Comparison of ENCODE assay signal across 8 cellular contexts in the genomic region with DNA sequence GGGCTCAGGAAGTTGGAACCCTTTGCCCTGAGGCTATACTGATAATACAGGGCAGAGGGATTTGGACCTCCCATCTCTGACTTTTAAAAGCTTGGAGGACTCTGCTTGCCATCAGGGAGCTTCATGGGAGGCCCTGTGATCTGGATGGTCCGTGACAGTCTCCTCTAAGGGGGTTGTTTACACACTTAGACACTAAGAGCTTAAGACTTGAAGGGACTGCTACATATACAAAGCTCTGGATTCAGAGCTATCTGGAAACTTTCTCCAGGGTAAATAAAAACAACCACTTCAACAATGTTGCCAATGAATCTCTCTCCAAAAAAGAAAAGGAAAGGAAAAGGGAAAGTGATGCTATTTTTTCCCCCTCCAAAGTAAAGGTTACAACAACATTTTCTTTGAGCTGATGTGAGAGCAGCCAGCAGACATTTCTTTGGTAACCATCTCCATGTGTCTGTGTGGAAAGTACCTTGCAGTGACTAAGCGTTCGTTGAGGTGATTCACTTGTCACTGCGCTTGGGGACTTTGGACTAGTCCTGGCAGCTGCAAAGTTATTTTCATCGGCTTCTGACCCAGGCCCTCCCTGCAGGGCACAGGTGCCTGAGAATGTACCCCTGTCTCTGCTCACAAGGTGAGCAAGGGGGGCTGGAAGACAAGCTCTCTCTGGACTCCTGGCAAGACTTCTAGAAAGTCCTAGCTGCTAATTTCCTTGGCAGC.
DNase-seq lines count a peak whose midpoint lies in the region; ATAC-seq and TF ChIP-seq lines count a peak whose summit lies in the region.

No MANE protein-coding gene starts in this region.

- no TSS peak for BruUV-seq in MCF 10A (replicated peaks; lab: Mats Ljungman, UMichigan)

- no peak overlapping the region for H3K4me3 ChIP-seq in mucosa of stomach (ENCODE audit: low read length)

- H3K4me1 Mint-ChIP-seq in activated naive CD8-positive, alpha-beta T cell treated with anti-CD3 and anti-CD28 coated beads, Interleukin-2, amount 50 U/mL, for 24 hours = no peaks in the 10 kb centered on the region
- no peaks in the 10 kb centered on the region for H3K4me1 Mint-ChIP-seq in activated naive CD8-positive, alpha-beta T cell treated with anti-CD3 and anti-CD28 coated beads for 36 hours
- H3K4me1 Mint-ChIP-seq in MCF 10A (ENCODE audit: insufficient read depth, unreplicated experiment) = peaks cover 46% of the 10 kb centered on the region
- no peaks in the 10 kb centered on the region for H3K4me1 Mint-ChIP-seq in T-helper 2 cell treated with Interferon-gamma antibody and Interleukin-4, amounts not matched to agents 5 μg/mL and 100 μg/mL, for 36 hours (ENCODE audit: low read depth)

- peaks cover 35% of the 10 kb centered on the region for H3K4me1 ChIP-seq in mucosa of stomach (ENCODE audit: control insufficient read depth, insufficient read depth, low read length)

- CTCF ChIA-PET in MCF 10A (lab: Yijun Ruan, JAX) = interaction anchor here (0.5 to 2.1 kb wide), 9 partner anchors 7 to 508 kb away, joined by 3 to 12 read pairs (median 4); no protein-coding TSS in a partner anchor

- no peaks in the 10 kb centered on the region for H3K36me3 Mint-ChIP-seq in activated naive CD8-positive, alpha-beta T cell treated with anti-CD3 and anti-CD28 coated beads, Interleukin-2, amount 50 U/mL, for 24 hours (ENCODE audit: low read depth)
- no peaks in the 10 kb centered on the region for H3K36me3 Mint-ChIP-seq in activated naive CD8-positive, alpha-beta T cell treated with anti-CD3 and anti-CD28 coated beads for 36 hours
- H3K36me3 Mint-ChIP-seq in MCF 10A (ENCODE audit: insufficient read depth, unreplicated experiment) = peaks cover 9% of the 10 kb centered on the region
- H3K36me3 Mint-ChIP-seq in T-helper 2 cell treated with Interferon-gamma antibody and Interleukin-4, amounts not matched to agents 5 μg/mL and 100 μg/mL, for 36 hours (ENCODE audit: low read depth) = no peaks in the 10 kb centered on the region

- no peak for TF ChIP-seq CTCF in MCF 10A (IDR thresholded peaks at IDR 0.05; ENCODE audit: unreplicated experiment)

- DNase-seq in activated naive CD8-positive, alpha-beta T cell treated with anti-CD3 and anti-CD28 coated beads, Interleukin-2, amount 50 U/mL, for 24 hours = no peak
- DNase-seq in activated naive CD8-positive, alpha-beta T cell treated with anti-CD3 and anti-CD28 coated beads for 36 hours = no peak
- DNase-seq in MCF 10A (ENCODE audit: unreplicated experiment) (peak; percentile 79), NCI-H128 (lab: John Stamatoyannopoulos, UW; ENCODE audit: unreplicated experiment) (no peak)
- DNase-seq in T-helper 2 cell treated with Interferon-gamma antibody and Interleukin-4, amounts not matched to agents 5 μg/mL and 100 μg/mL, for 36 hours (ENCODE audit: low spot score) = no peak
- no peak for DNase-seq in stimulated activated CD4-positive, alpha-beta T cell treated with anti-CD3 and anti-CD28 coated beads, Interleukin-1b, Interleukin-23, amount 100 ng/mL, for 48 hours

- H3K27ac Mint-ChIP-seq in activated naive CD8-positive, alpha-beta T cell treated with anti-CD3 and anti-CD28 coated beads, Interleukin-2, amount 50 U/mL, for 24 hours = no peak overlapping the region
- H3K27ac Mint-ChIP-seq in activated naive CD8-positive, alpha-beta T cell treated with anti-CD3 and anti-CD28 coated beads for 36 hours = no peak overlapping the region
- H3K27ac Mint-ChIP-seq in MCF 10A (ENCODE audit: low read depth, unreplicated experiment) = peak overlapping the region; percentile 43
- no peak overlapping the region for H3K27ac Mint-ChIP-seq in T-helper 2 cell treated with Interferon-gamma antibody and Interleukin-4, amounts not matched to agents 5 μg/mL and 100 μg/mL, for 36 hours

- POLR2A ChIA-PET in MCF 10A (lab: Yijun Ruan, JAX) = interaction anchor here (0.6 to 5.9 kb wide), 25 partner anchors 9 to 816 kb away, joined by 3 to 77 read pairs (median 4); partner anchors contain the start of gene KLF4

- ATAC-seq in activated naive CD8-positive, alpha-beta T cell treated with anti-CD3 and anti-CD28 coated beads, Interleukin-2, amount 50 U/mL, for 24 hours = peak; percentile 24
- peak; percentile 75 for ATAC-seq in HG03280 (IDR thresholded peaks at IDR 0.05; ENCODE audit: unreplicated experiment)

- no peaks in the 10 kb centered on the region for H3K36me3 ChIP-seq in mucosa of stomach (ENCODE audit: control insufficient read depth, insufficient read depth, low read length)

- H3K9me3 ChIP-seq in mucosa of stomach (ENCODE audit: control insufficient read depth, low read length) = no peaks in the 10 kb centered on the region

- H3K9ac ChIP-seq in mucosa of stomach (ENCODE audit: low read length) = peak overlapping the region; percentile 49

- H3K27me3 ChIP-seq in mucosa of stomach (ENCODE audit: control insufficient read depth, insufficient read depth, low read length) = no peaks in the 10 kb centered on the region

- intact Hi-C loops in MCF 10A (cut with micrococcal nuclease) = loop anchor here (2.0 to 5.0 kb wide), 3 partner anchors 204 to 297 kb away; partner anchors contain the start of gene KLF4

- no peaks in the 10 kb centered on the region for H3K27me3 Mint-ChIP-seq in activated naive CD8-positive, alpha-beta T cell treated with anti-CD3 and anti-CD28 coated beads, Interleukin-2, amount 50 U/mL, for 24 hours
- peaks cover 3% of the 10 kb centered on the region for H3K27me3 Mint-ChIP-seq in activated naive CD8-positive, alpha-beta T cell treated with anti-CD3 and anti-CD28 coated beads for 36 hours
- no peaks in the 10 kb centered on the region for H3K27me3 Mint-ChIP-seq in MCF 10A (ENCODE audit: insufficient read depth, unreplicated experiment)
- no peaks in the 10 kb centered on the region for H3K27me3 Mint-ChIP-seq in T-helper 2 cell treated with Interferon-gamma antibody and Interleukin-4, amounts not matched to agents 5 μg/mL and 100 μg/mL, for 36 hours (ENCODE audit: low read depth)

- H3K4me3 Mint-ChIP-seq in activated naive CD8-positive, alpha-beta T cell treated with anti-CD3 and anti-CD28 coated beads, Interleukin-2, amount 50 U/mL, for 24 hours = no peak overlapping the region
- H3K4me3 Mint-ChIP-seq in activated naive CD8-positive, alpha-beta T cell treated with anti-CD3 and anti-CD28 coated beads for 36 hours = no peak overlapping the region
- no peak overlapping the region for H3K4me3 Mint-ChIP-seq in MCF 10A (ENCODE audit: unreplicated experiment)
- no peak overlapping the region for H3K4me3 Mint-ChIP-seq in T-helper 2 cell treated with Interferon-gamma antibody and Interleukin-4, amounts not matched to agents 5 μg/mL and 100 μg/mL, for 36 hours

- H3K9me3 Mint-ChIP-seq in activated naive CD8-positive, alpha-beta T cell treated with anti-CD3 and anti-CD28 coated beads, Interleukin-2, amount 50 U/mL, for 24 hours = no peaks in the 10 kb centered on the region
- H3K9me3 Mint-ChIP-seq in activated naive CD8-positive, alpha-beta T cell treated with anti-CD3 and anti-CD28 coated beads for 36 hours = no peaks in the 10 kb centered on the region
- H3K9me3 Mint-ChIP-seq in MCF 10A (ENCODE audit: unreplicated experiment) = no peaks in the 10 kb centered on the region
- H3K9me3 Mint-ChIP-seq in T-helper 2 cell treated with Interferon-gamma antibody and Interleukin-4, amounts not matched to agents 5 μg/mL and 100 μg/mL, for 36 hours = no peaks in the 10 kb centered on the region
